In the genomic region with DNA sequence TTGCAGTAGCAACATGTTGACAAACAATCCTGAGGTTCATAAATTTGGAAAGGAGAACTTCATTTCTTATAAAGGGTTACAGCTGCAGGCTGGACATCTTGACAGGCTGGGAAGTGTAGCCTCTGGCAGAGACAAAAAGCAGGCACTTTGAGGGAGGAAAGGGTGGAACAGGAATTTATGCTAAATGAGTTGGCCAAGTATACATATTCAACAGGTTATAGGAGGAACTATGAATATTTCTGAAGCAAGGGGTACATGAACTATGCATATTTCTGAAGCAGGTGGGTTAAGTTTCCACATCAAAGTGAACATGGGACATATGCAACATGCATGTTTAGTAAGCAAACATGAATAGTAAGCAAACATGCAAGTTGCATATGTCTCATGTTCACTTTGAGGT, we compare ENCODE assay signal across 17 cellular contexts. TPM values are rescaled to one million over a fixed set of nuclear protein-coding genes. Genes with fewer than 3 reads are reported as not detected.
DNase-seq lines count a peak whose midpoint lies in the region; ATAC-seq and TF ChIP-seq lines count a peak whose summit lies in the region.
"Had no signal": no experiment of that assay in that cellular context is flagged by ENCODE, and none has a peak within 500 bp of the region (broad histone marks: within the 10 kb centered on the region; RNA-seq: fewer than 3 reads in every experiment).

No MANE protein-coding gene starts in this region.

- peak overlapping the region; percentile 89 for H3K4me2 ChIP-seq in Loucy (ENCODE audit: low read depth, low read length, poor library complexity, severe bottlenecking)
- H3K4me2 ChIP-seq in Karpas-422 (ENCODE audit: low read depth, low read length, poor library complexity, severe bottlenecking) = no peak overlapping the region

- no peaks in the 10 kb centered on the region for H3K9me3 ChIP-seq in Loucy (ENCODE audit: insufficient read depth, low read depth, low read length)
- no peaks in the 10 kb centered on the region for H3K9me3 ChIP-seq in Karpas-422 (ENCODE audit: low read length)
- H3K9me3 ChIP-seq: right lobe of liver, suprapubic skin had no signal

- H3K79me2 ChIP-seq in Loucy (ENCODE audit: insufficient read depth, low read length) = peaks cover 55% of the 10 kb centered on the region
- H3K79me2 ChIP-seq in Karpas-422 (ENCODE audit: low read length) = no peaks in the 10 kb centered on the region

- DNase-seq in activated naive CD4-positive, alpha-beta T cell treated with anti-CD3 and anti-CD28 coated beads, Interleukin-2, amount 10 ng/mL, durations not matched to agents 7 days and 5 days = no peak
- DNase-seq in activated naive CD4-positive, alpha-beta T cell treated with anti-CD3 and anti-CD28 coated beads, Interleukin-2, amount 50 U/mL, for 16 hours = no peak
- DNase-seq in brain microvascular endothelial cell = no peak
- no peak for DNase-seq in stimulated activated effector memory CD8-positive, alpha-beta T cell treated with anti-CD3 and anti-CD28 coated beads, Interleukin-12 subunit alpha, Interleukin-12 subunit beta, amount 100 ng/mL, for 72 hours (ENCODE audit: low spot score in 2 of 2)
- DNase-seq in Karpas-422 = no peak
- DNase-seq in NCI-H2171 (lab: John Stamatoyannopoulos, UW) = no peak
- no peak for DNase-seq in nephron progenitor cell
- DNase-seq: effector CD4-positive, alpha-beta T cell; GF-D8; NCI-H2081 treated with DMSO at 0.1 percent for 48 hours; NCI-H524 treated with DMSO at 0.1 percent for 48 hours; right lobe of liver; stimulated activated CD4-positive, alpha-beta T cell treated with anti-CD3 and anti-CD28 coated beads, Interleukin-2, amount 100 ng/mL, for 24 hours had no signal

- no peaks in the 10 kb centered on the region for H3F3A ChIP-seq in Loucy (ENCODE audit: low read depth)

- H3K27me3 ChIP-seq in Loucy (ENCODE audit: insufficient read depth, low read length, poor library complexity, severe bottlenecking) (peaks cover 5% of the 10 kb centered on the region), brain microvascular endothelial cell (replicated peaks) (no peaks in the 10 kb centered on the region), Karpas-422 (ENCODE audit: low read length) (no peaks in the 10 kb centered on the region)
- H3K27me3 ChIP-seq: cardiac muscle cell, right lobe of liver, suprapubic skin had no signal

- H3K9me2 ChIP-seq in Loucy (replicated peaks; ENCODE audit: low read depth, low read length) (no peaks in the 10 kb centered on the region), Karpas-422 (replicated peaks; ENCODE audit: insufficient read depth, low read length) (no peaks in the 10 kb centered on the region)

- H3K4me3 ChIP-seq in Loucy (ENCODE audit: low read length, poor library complexity, severe bottlenecking) (peak overlapping the region; percentile 78), brain microvascular endothelial cell (ENCODE audit: low read depth, low read length) (no peak overlapping the region), Karpas-422 (ENCODE audit: low read length) (no peak overlapping the region)
- H3K4me3 ChIP-seq: cardiac muscle cell, right lobe of liver, suprapubic skin had no signal

- H3K4me3 Mint-ChIP-seq in activated naive CD4-positive, alpha-beta T cell treated with anti-CD3 and anti-CD28 coated beads, Interleukin-2, amount 10 ng/mL, durations not matched to agents 7 days and 5 days = no peak overlapping the region
- H3K4me3 Mint-ChIP-seq in stimulated activated effector memory CD8-positive, alpha-beta T cell treated with anti-CD3 and anti-CD28 coated beads, Interleukin-12 subunit alpha, Interleukin-12 subunit beta, amount 100 ng/mL, for 72 hours = peak overlapping the region; percentile 92
- no peak overlapping the region for H3K4me3 Mint-ChIP-seq in nephron progenitor cell

- peaks cover 76% of the 10 kb centered on the region for H3K4me1 Mint-ChIP-seq in activated naive CD4-positive, alpha-beta T cell treated with anti-CD3 and anti-CD28 coated beads, Interleukin-2, amount 10 ng/mL, durations not matched to agents 7 days and 5 days
- H3K4me1 Mint-ChIP-seq in stimulated activated effector memory CD8-positive, alpha-beta T cell treated with anti-CD3 and anti-CD28 coated beads, Interleukin-12 subunit alpha, Interleukin-12 subunit beta, amount 100 ng/mL, for 72 hours = peaks cover 71% of the 10 kb centered on the region
- peaks cover 29% of the 10 kb centered on the region for H3K4me1 Mint-ChIP-seq in nephron progenitor cell

- H3K36me3 ChIP-seq in Loucy (ENCODE audit: insufficient read depth, low read length) = no peaks in the 10 kb centered on the region
- peaks cover 7% of the 10 kb centered on the region for H3K36me3 ChIP-seq in brain microvascular endothelial cell (replicated peaks)
- no peaks in the 10 kb centered on the region for H3K36me3 ChIP-seq in Karpas-422 (ENCODE audit: insufficient read depth, low read length)
- H3K36me3 ChIP-seq: cardiac muscle cell, right lobe of liver, suprapubic skin had no signal

- no peaks in the 10 kb centered on the region for H3K9me3 Mint-ChIP-seq in activated naive CD4-positive, alpha-beta T cell treated with anti-CD3 and anti-CD28 coated beads, Interleukin-2, amount 10 ng/mL, durations not matched to agents 7 days and 5 days
- no peaks in the 10 kb centered on the region for H3K9me3 Mint-ChIP-seq in stimulated activated effector memory CD8-positive, alpha-beta T cell treated with anti-CD3 and anti-CD28 coated beads, Interleukin-12 subunit alpha, Interleukin-12 subunit beta, amount 100 ng/mL, for 72 hours
- H3K9me3 Mint-ChIP-seq in nephron progenitor cell = peaks cover 7% of the 10 kb centered on the region

- H3K27me3 Mint-ChIP-seq in activated naive CD4-positive, alpha-beta T cell treated with anti-CD3 and anti-CD28 coated beads, Interleukin-2, amount 10 ng/mL, durations not matched to agents 7 days and 5 days = no peaks in the 10 kb centered on the region
- peaks cover 6% of the 10 kb centered on the region for H3K27me3 Mint-ChIP-seq in nephron progenitor cell (ENCODE audit: low read depth, poor library complexity)

- in situ Hi-C loops in brain microvascular endothelial cell (cut with HindIII; ENCODE audit: low pct_ligation_motif_present, low sequenced_read_pairs) = no loop called here

- H3K27ac Mint-ChIP-seq in activated naive CD4-positive, alpha-beta T cell treated with anti-CD3 and anti-CD28 coated beads, Interleukin-2, amount 10 ng/mL, durations not matched to agents 7 days and 5 days = peak overlapping the region; percentile 95
- H3K27ac Mint-ChIP-seq in stimulated activated effector memory CD8-positive, alpha-beta T cell treated with anti-CD3 and anti-CD28 coated beads, Interleukin-12 subunit alpha, Interleukin-12 subunit beta, amount 100 ng/mL, for 72 hours = peak overlapping the region; percentile 94
- H3K27ac Mint-ChIP-seq in nephron progenitor cell = no peak overlapping the region

- H2AFZ ChIP-seq in Loucy (ENCODE audit: low read length) (no peak overlapping the region), Karpas-422 (ENCODE audit: low read length) (no peak overlapping the region)

- peaks cover 30% of the 10 kb centered on the region for H3K36me3 Mint-ChIP-seq in activated naive CD4-positive, alpha-beta T cell treated with anti-CD3 and anti-CD28 coated beads, Interleukin-2, amount 10 ng/mL, durations not matched to agents 7 days and 5 days
- H3K36me3 Mint-ChIP-seq in stimulated activated effector memory CD8-positive, alpha-beta T cell treated with anti-CD3 and anti-CD28 coated beads, Interleukin-12 subunit alpha, Interleukin-12 subunit beta, amount 100 ng/mL, for 72 hours = peaks cover 25% of the 10 kb centered on the region
- H3K36me3 Mint-ChIP-seq in nephron progenitor cell (ENCODE audit: low read depth) = peaks cover 7% of the 10 kb centered on the region

- CTCF ChIA-PET in activated naive CD4-positive, alpha-beta T cell treated with anti-CD3 and anti-CD28 coated beads, Interleukin-2, amount 10 ng/mL, durations not matched to agents 7 days and 5 days (lab: Charles Lee) = interaction anchor here (0.6 to 3.2 kb wide), 4 partner anchors 15 to 1525 kb away, joined by 3 to 22 read pairs (median 6); no protein-coding TSS in a partner anchor

- H3K27ac ChIP-seq in brain microvascular endothelial cell (peak overlapping the region; percentile 93), Karpas-422 (ENCODE audit: low read length) (no peak overlapping the region)
- H3K27ac ChIP-seq: cardiac muscle cell, right lobe of liver, suprapubic skin had no signal

- H3K4me1 ChIP-seq in Loucy (ENCODE audit: insufficient read depth, low read length, poor library complexity, severe bottlenecking) (peaks cover 48% of the 10 kb centered on the region), Karpas-422 (ENCODE audit: low read length) (peaks cover 8% of the 10 kb centered on the region; the same call in 1 of the 2 replicates)

- H4K20me1 ChIP-seq in Loucy (ENCODE audit: insufficient read depth, low read length, poor library complexity, severe bottlenecking) (peaks cover 8% of the 10 kb centered on the region), Karpas-422 (ENCODE audit: insufficient read depth, low read depth, low read length) (no peaks in the 10 kb centered on the region)

- no peak for ATAC-seq in stimulated activated effector memory CD8-positive, alpha-beta T cell treated with anti-CD3 and anti-CD28 coated beads, Interleukin-12 subunit alpha, Interleukin-12 subunit beta, amount 100 ng/mL, for 72 hours
- ATAC-seq: Panc1, right lobe of liver had no signal

- no peak for TF ChIP-seq CTCF in Loucy (conservative IDR thresholded peaks at IDR 0.05; ENCODE audit: low read length)
- no peak for TF ChIP-seq CTCF in brain microvascular endothelial cell (IDR thresholded peaks at IDR 0.05; ENCODE audit: low read depth, low read length, missing control alignments)
- no peak for TF ChIP-seq CTCF in nephron progenitor cell (IDR thresholded peaks at IDR 0.05)

- H3K9ac ChIP-seq in Loucy (ENCODE audit: low read depth, low read length, poor library complexity, severe bottlenecking) (peak overlapping the region; percentile 93), Karpas-422 (ENCODE audit: low read length) (no peak overlapping the region)

RNA-seq across cellular contexts. Expression of gene ANTXR2, which starts 1.6 kb away (rescaled TPM):
- not detected in 2 replicates for total RNA-seq in Karpas-422 (2014; rRNA removed; shearing (Covaris generic); ENCODE audit: low replicate concordance)
